Comparison of ENCODE assay signal across 1 cellular context in the genomic region with DNA sequence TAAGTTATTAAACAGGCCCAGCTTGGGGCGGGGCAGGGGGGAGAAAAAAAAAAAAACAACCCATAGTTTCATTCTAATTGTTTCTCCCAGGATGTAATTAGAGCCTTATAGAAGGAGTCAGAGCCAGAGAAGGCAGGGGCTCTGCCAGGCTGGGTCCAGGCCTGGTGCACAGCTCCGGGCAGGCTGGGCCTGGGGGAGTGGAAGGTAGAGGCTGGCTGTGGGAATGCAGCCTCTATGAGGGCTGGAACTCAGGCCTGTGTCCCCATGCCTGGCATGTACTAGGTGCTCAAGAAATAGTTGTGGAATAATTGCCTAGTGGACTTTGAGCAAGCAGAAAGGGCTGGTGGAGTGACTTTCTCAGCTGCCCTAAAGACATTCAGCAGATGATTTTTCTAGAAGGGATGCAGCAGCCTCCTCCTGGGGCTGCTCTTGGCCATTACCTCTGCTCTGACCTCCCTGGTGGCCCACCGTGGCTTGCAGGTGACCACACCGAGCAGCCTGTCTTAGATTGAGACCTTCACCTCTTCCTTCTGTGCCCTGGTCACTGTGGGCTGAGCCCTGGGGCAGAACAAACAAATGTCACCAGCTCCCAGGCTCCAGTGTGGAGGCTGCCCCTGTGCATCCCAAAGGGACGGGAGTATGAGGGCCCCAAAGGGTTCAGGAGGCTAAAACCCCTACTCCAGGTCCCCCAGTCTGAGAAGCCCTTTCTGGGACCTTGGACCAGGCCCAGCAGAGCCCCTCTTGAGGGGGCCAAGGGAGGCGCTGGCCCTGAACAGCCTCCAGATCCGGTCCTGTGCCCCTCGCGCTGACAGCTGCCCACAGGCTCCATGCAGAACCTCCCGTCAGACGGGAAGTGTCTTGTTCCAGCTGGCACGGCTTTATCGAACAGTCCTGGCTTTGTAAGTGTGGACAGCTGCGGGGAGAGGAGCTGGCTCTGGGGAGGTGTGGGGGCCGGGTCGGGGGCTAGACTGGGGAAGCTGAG.
A peak's percentile ranks its signal among the peaks of the same experiment; 100 is the strongest.
TF ChIP-seq lines count a peak whose summit lies in the region.

No MANE protein-coding gene starts in this region.

TF ChIP-seq in endothelial cell of umbilical vein, 7 proteins besides CTCF, POLR2A, EP300 and RAD21:
- TF ChIP-seq MYC (IDR thresholded peaks at IDR 0.05; ENCODE audit: low read depth, low read length) = no peak
- TF ChIP-seq JUN (IDR thresholded peaks at IDR 0.05; ENCODE audit: borderline replicate concordance, insufficient read depth, insufficient read length, low read depth) = no peak
- TF ChIP-seq POLR2AphosphoS5 (IDR thresholded peaks at IDR 0.05; ENCODE audit: insufficient read depth, low read depth, low read length) = peak; percentile 76
- TF ChIP-seq, protein P1, sequence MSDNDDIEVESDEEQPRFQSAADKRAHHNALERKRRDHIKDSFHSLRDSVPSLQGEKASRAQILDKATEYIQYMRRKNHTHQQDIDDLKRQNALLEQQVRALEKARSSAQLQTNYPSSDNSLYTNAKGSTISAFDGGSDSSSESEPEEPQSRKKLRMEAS (IDR thresholded peaks at IDR 0.05; ENCODE audit: insufficient read depth, insufficient read length) = no peak
- TF ChIP-seq GATA2 (IDR thresholded peaks at IDR 0.05; ENCODE audit: insufficient read depth, insufficient read length, low read depth, low read length) = peak; percentile 53
